Comparison of ENCODE assay signal across 26 cellular contexts in genomic region chr4:3662516-3662915, GRCh38.
"Had no signal": no experiment of that assay in that cellular context is flagged by ENCODE, and none has a peak within 500 bp of the region (broad histone marks: within the 10 kb centered on the region; RNA-seq: fewer than 3 reads in every experiment).

No MANE protein-coding gene starts in this region.

- H3K4me1 ChIP-seq: breast epithelium, colonic mucosa had no signal

- H3K4me1 Mint-ChIP-seq: activated CD4-positive, alpha-beta memory T cell treated with anti-CD3 and anti-CD28 coated beads, Interleukin-2, amount 10 ng/mL, durations not matched to agents 7 days and 5 days; activated CD4-positive, alpha-beta T cell treated with anti-CD3 and anti-CD28 coated beads, Interleukin-2, amount 10 ng/mL, durations not matched to agents 7 days and 5 days; activated naive CD4-positive, alpha-beta T cell treated with anti-CD3 and anti-CD28 coated beads, Interleukin-2, amount 10 ng/mL, durations not matched to agents 7 days and 5 days; activated naive CD8-positive, alpha-beta T cell treated with anti-CD3 and anti-CD28 coated beads, Interleukin-2, amount 10 ng/mL, durations not matched to agents 7 days and 5 days had no signal

- H3K27ac Mint-ChIP-seq: activated CD4-positive, alpha-beta memory T cell treated with anti-CD3 and anti-CD28 coated beads, Interleukin-2, amount 10 ng/mL, durations not matched to agents 7 days and 5 days; activated CD4-positive, alpha-beta T cell treated with anti-CD3 and anti-CD28 coated beads, Interleukin-2, amount 10 ng/mL, durations not matched to agents 7 days and 5 days; activated naive CD4-positive, alpha-beta T cell treated with anti-CD3 and anti-CD28 coated beads, Interleukin-2, amount 10 ng/mL, durations not matched to agents 7 days and 5 days; activated naive CD4-positive, alpha-beta T cell treated with anti-CD3 and anti-CD28 coated beads, Interleukin-2, amount 50 U/mL, for 72 hours; activated naive CD8-positive, alpha-beta T cell treated with anti-CD3 and anti-CD28 coated beads, Interleukin-2, amount 10 ng/mL, durations not matched to agents 7 days and 5 days; activated T-cell treated with anti-CD3 and anti-CD28 coated beads, Interleukin-2, amount 50 U/mL, for 24 hours; activated T-cell treated with anti-CD3 and anti-CD28 coated beads, Interleukin-2, amount 50 U/mL, for 72 hours had no signal

- H3K27ac ChIP-seq: ascending aorta, breast epithelium, cardiac muscle cell, colonic mucosa had no signal

- H3K27me3 Mint-ChIP-seq: activated CD4-positive, alpha-beta memory T cell treated with anti-CD3 and anti-CD28 coated beads, Interleukin-2, amount 10 ng/mL, durations not matched to agents 7 days and 5 days; activated naive CD8-positive, alpha-beta T cell treated with anti-CD3 and anti-CD28 coated beads, Interleukin-2, amount 10 ng/mL, durations not matched to agents 7 days and 5 days had no signal

- H3K36me3 ChIP-seq: ascending aorta, breast epithelium, cardiac muscle cell, colonic mucosa had no signal

- ATAC-seq: activated naive CD4-positive, alpha-beta T cell treated with anti-CD3 and anti-CD28 coated beads, Interleukin-2, amount 50 U/mL, for 72 hours; activated T-cell treated with anti-CD3 and anti-CD28 coated beads, Interleukin-2, amount 50 U/mL, for 72 hours; esophagus mucosa had no signal

- H3K36me3 Mint-ChIP-seq: activated naive CD4-positive, alpha-beta T cell treated with anti-CD3 and anti-CD28 coated beads, Interleukin-2, amount 10 ng/mL, durations not matched to agents 7 days and 5 days; activated naive CD8-positive, alpha-beta T cell treated with anti-CD3 and anti-CD28 coated beads, Interleukin-2, amount 10 ng/mL, durations not matched to agents 7 days and 5 days; brain had no signal

- H3K4me3 ChIP-seq: ascending aorta, breast epithelium, cardiac muscle cell, colonic mucosa had no signal

- H3K9me3 ChIP-seq: colonic mucosa had no signal

- H3K4me3 Mint-ChIP-seq: activated CD4-positive, alpha-beta memory T cell treated with anti-CD3 and anti-CD28 coated beads, Interleukin-2, amount 10 ng/mL, durations not matched to agents 7 days and 5 days; activated CD4-positive, alpha-beta T cell treated with anti-CD3 and anti-CD28 coated beads, Interleukin-2, amount 10 ng/mL, durations not matched to agents 7 days and 5 days; activated naive CD4-positive, alpha-beta T cell treated with anti-CD3 and anti-CD28 coated beads, Interleukin-2, amount 10 ng/mL, durations not matched to agents 7 days and 5 days; activated naive CD8-positive, alpha-beta T cell treated with anti-CD3 and anti-CD28 coated beads, Interleukin-2, amount 10 ng/mL, durations not matched to agents 7 days and 5 days; activated T-cell treated with anti-CD3 and anti-CD28 coated beads, Interleukin-2, amount 50 U/mL, for 24 hours; activated T-cell treated with anti-CD3 and anti-CD28 coated beads, Interleukin-2, amount 50 U/mL, for 72 hours; brain had no signal

- H3K27me3 ChIP-seq: ascending aorta, cardiac muscle cell, colonic mucosa had no signal

- DNase-seq: activated CD4-positive, alpha-beta memory T cell treated with anti-CD3 and anti-CD28 coated beads, Interleukin-2, amount 10 ng/mL, durations not matched to agents 7 days and 5 days; activated CD4-positive, alpha-beta T cell treated with anti-CD3 and anti-CD28 coated beads for 1 hour; activated CD4-positive, alpha-beta T cell treated with anti-CD3 and anti-CD28 coated beads for 4 hours; activated CD4-positive, alpha-beta T cell treated with anti-CD3 and anti-CD28 coated beads, Interleukin-2, amount 10 ng/mL, durations not matched to agents 7 days and 5 days; activated CD4-positive, alpha-beta T cell treated with anti-CD3 and anti-CD28 coated beads, Interleukin-2, amount 50 U/mL, for 4 hours; activated CD8-positive, alpha-beta memory T cell treated with anti-CD3 and anti-CD28 coated beads, Interleukin-2, amount 50 U/mL, for 48 hours; activated gamma-delta T cell; activated naive CD4-positive, alpha-beta T cell; activated naive CD4-positive, alpha-beta T cell treated with anti-CD3 and anti-CD28 coated beads, Interleukin-2, amount 10 ng/mL, durations not matched to agents 7 days and 5 days; activated naive CD8-positive, alpha-beta T cell treated with anti-CD3 and anti-CD28 coated beads, Interleukin-2, amount 10 ng/mL, durations not matched to agents 7 days and 5 days; activated T-cell treated with anti-CD3 and anti-CD28 coated beads for 4 hours; activated T-cell treated with anti-CD3 and anti-CD28 coated beads, Interleukin-2, amount 50 U/mL, for 24 hours; activated T-cell treated with anti-CD3 and anti-CD28 coated beads, Interleukin-2, amount 50 U/mL, for 72 hours; central memory CD4-positive, alpha-beta T cell; cerebellar nuclear complex; colonic mucosa; effector CD8-positive, alpha-beta T cell; foreskin fibroblast; head of caudate nucleus; T-helper 2 cell had no signal
